Comparison of ENCODE assay signal across 12 cellular contexts in genomic region chr19:7772752-7773291, GRCh38. TPM values are rescaled to one million over a fixed set of nuclear protein-coding genes. Genes with fewer than 3 reads are reported as not detected.
DNase-seq lines count a peak whose midpoint lies in the region; ATAC-seq, FAIRE-seq and TF ChIP-seq lines count a peak whose summit lies in the region.
"Had no signal": no experiment of that assay in that cellular context is flagged by ENCODE, and none has a peak within 500 bp of the region (broad histone marks: within the 10 kb centered on the region; RNA-seq: fewer than 3 reads in every experiment).

No MANE protein-coding gene starts in this region.

- H3K9me3 ChIP-seq in stomach (no peaks in the 10 kb centered on the region), thyroid gland (no peaks in the 10 kb centered on the region)
- H3K9me3 ChIP-seq: A549 had no signal

- no peak overlapping the region for H3K27ac ChIP-seq in stomach
- H3K27ac ChIP-seq in thyroid gland = no peak overlapping the region
- H3K27ac ChIP-seq: A549 had no signal

- no peak for TF ChIP-seq EP300 in stomach (IDR thresholded peaks at IDR 0.05)

- TF ChIP-seq POLR2A in stomach (IDR thresholded peaks at IDR 0.05) (no peak), thyroid gland (IDR thresholded peaks at IDR 0.05) (no peak)

- peak; percentile 1 for DNase-seq in NCI-H1436 treated with DMSO at 0.1 percent for 48 hours (lab: John Stamatoyannopoulos, UW)
- no peak for DNase-seq in NCI-H1436 (lab: John Stamatoyannopoulos, UW)
- DNase-seq in RKO (ENCODE audit: low spot score) = peak; percentile 16
- DNase-seq in bronchial epithelial cell (ENCODE audit: low read depth) = peak; percentile 80
- peak; percentile 41 for DNase-seq in stimulated activated CD8-positive, alpha-beta memory T cell treated with anti-CD3 and anti-CD28 coated beads, Interleukin-4, amount 100 ng/mL, for 48 hours
- DNase-seq in stomach = no peak
- DNase-seq in thyroid gland = no peak
- DNase-seq: head of caudate nucleus had no signal

- H3K27me3 ChIP-seq in bronchial epithelial cell (ENCODE audit: control insufficient read depth, insufficient read depth, low read length) (no peaks in the 10 kb centered on the region), stomach (peaks cover 0 to 37% (median 0%) of the 10 kb centered on the region in 3 donors), thyroid gland (no peaks in the 10 kb centered on the region)

- H3K4me1 ChIP-seq in stomach (no peaks in the 10 kb centered on the region), thyroid gland (no peaks in the 10 kb centered on the region)
- H3K4me1 ChIP-seq: A549 had no signal

- FAIRE-seq in bronchial epithelial cell (lab: Jason Lieb, UNC) = no peak
- FAIRE-seq: A549 had no signal

- H3K4me3 ChIP-seq in bronchial epithelial cell (ENCODE audit: low read depth, low read length) (no peak overlapping the region), stomach (no peak overlapping the region), thyroid gland (replicated peaks in 1 of 3) (no peak overlapping the region)
- H3K4me3 ChIP-seq: A549, GM23338 had no signal

- intact Hi-C loops in stomach (cut with DNase I; ENCODE audit: low total_unique reads) (no loop called here), thyroid gland (cut with DNase I) (no loop called here)

- WGBS in stomach, 5 donors = 33 to 47% (median 44%) methylated on average over 8 of the region's 8 CpGs
- WGBS in thyroid gland, 2 donors = 51 to 55% methylated on average over 8 of the region's 8 CpGs

- no peak for ATAC-seq in GM19324 (IDR thresholded peaks at IDR 0.05; ENCODE audit: low FRiP score, unreplicated experiment)
- ATAC-seq: A549, GM23338 had no signal

- TF ChIP-seq CTCF in bronchial epithelial cell (IDR thresholded peaks at IDR 0.05; ENCODE audit: insufficient read depth, low read length, severe bottlenecking) (no peak), stomach (IDR thresholded peaks at IDR 0.05) (no peak), thyroid gland (IDR thresholded peaks at IDR 0.05) (no peak)

- H3K36me3 ChIP-seq in bronchial epithelial cell (ENCODE audit: control insufficient read depth, insufficient read depth, low read length) = no peaks in the 10 kb centered on the region
- no peaks in the 10 kb centered on the region for H3K36me3 ChIP-seq in stomach
- H3K36me3 ChIP-seq in thyroid gland = no peaks in the 10 kb centered on the region

RNA-seq across cellular contexts. Expression of gene CLEC4M, which starts 9.8 kb away (rescaled TPM):
- not detected in 2 replicates for total RNA-seq in bronchial epithelial cell
- 1 to 10 TPM in 1 of 5 donors, not detected in 4; 1.8 TPM for total RNA-seq in stomach
- polyA plus RNA-seq in stomach = not detected
- under 1 TPM in 1 of 4 donors, not detected in 3; 0.13 TPM for total RNA-seq in thyroid gland
- total RNA-seq: GM23338, M059J had no signal
- polyA plus RNA-seq: A549, GM23338 had no signal

RNA-seq across cellular contexts. Expression of gene CD209, which starts 25.5 kb away (rescaled TPM):
- total RNA-seq in bronchial epithelial cell (not detected in 2 replicates), stomach (10 to 100 TPM in 2 of 5 donors, 1 to 10 TPM in 3; 1.8 to 51.9 (median 7.1) TPM), thyroid gland (1 to 10 TPM; 1.5 to 6.4 (median 3.3) TPM)
- polyA plus RNA-seq in stomach = 1 to 10 TPM in 2 of 3 donors, under 1 TPM in 1; 0.38 to 3.4 (median 2.0) TPM
- total RNA-seq: M059J had no signal
- polyA plus RNA-seq: A549, GM23338 had no signal

RNA-seq across cellular contexts. Expression of gene CLEC4G, which starts 40.9 kb away (rescaled TPM):
- total RNA-seq in bronchial epithelial cell (not detected in 2 replicates), stomach (1 to 10 TPM in 1 of 5 donors, under 1 TPM in 1, not detected in 3; 0.37 to 1.0 TPM), thyroid gland (1 to 10 TPM in 2 of 4 donors, under 1 TPM in 2; 0.22 to 2.0 (median 0.81) TPM)
- polyA plus RNA-seq in stomach = 1 to 10 TPM in 1 of 3 donors, under 1 TPM in 1, not detected in 1; 0.25 to 1.2 TPM
- total RNA-seq: M059J had no signal
- polyA plus RNA-seq: A549 had no signal

RNA-seq across cellular contexts. Expression of gene EVI5L, which starts 57.2 kb away (rescaled TPM):
- total RNA-seq in bronchial epithelial cell (9.2 and 19.5 TPM in 2 replicates), stomach (10 to 100 TPM in 2 of 5 donors, 1 to 10 TPM in 3; 4.9 to 31.6 (median 9.3) TPM), thyroid gland (10 to 100 TPM in 3 of 4 donors, 1 to 10 TPM in 1; 9.8 to 29.3 (median 21.8) TPM)
- 1 to 10 TPM; 5.1 to 8.2 (median 7.8) TPM for polyA plus RNA-seq in stomach

Comparison
In these comparisons a context has a peak if more than half of its experiments do, and no peak if none do; other contexts are left out.
1. DNase-seq: peak in NCI-H1436 treated with DMSO at 0.1 percent for 48 hours (single experiment), RKO (single experiment), bronchial epithelial cell (single experiment) and stimulated activated CD8-positive, alpha-beta memory T cell treated with anti-CD3 and anti-CD28 coated beads, Interleukin-4, amount 100 ng/mL, for 48 hours (single experiment); none in NCI-H1436 (single experiment), stomach (single experiment) and thyroid gland (0 of 2).